28 cellular contexts compared by ENCODE assay signal in the genomic region with DNA sequence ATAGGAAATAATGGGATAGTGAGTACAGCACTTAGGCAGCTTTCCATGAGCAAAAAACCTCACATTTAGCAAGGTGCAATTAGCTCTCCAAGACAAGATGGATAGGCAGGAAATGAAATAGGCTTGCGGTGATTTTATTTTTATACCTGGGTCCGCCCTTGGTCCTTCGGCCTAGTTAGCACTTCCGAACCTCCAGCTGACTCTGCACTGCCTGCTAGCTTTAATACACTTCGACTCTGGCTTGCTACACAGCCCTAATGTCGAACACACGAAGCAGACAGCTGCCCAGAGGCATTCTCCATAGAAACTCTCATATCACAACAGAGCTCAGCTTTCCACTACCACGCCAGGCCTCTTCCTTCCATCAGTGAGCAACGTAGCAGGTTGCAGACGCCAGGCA.
"Had no signal": no experiment of that assay in that cellular context is flagged by ENCODE, and none has a peak within 500 bp of the region (broad histone marks: within the 10 kb centered on the region; RNA-seq: fewer than 3 reads in every experiment).

No MANE protein-coding gene starts in this region.

- H3K27ac ChIP-seq: neural progenitor cell, ovary, parathyroid adenoma, psoas muscle, right lobe of liver, sigmoid colon, stomach, thoracic aorta, thyroid gland, tibial nerve, upper lobe of left lung, vagina had no signal

- H3K9me3 Mint-ChIP-seq: nephron progenitor cell; neural progenitor cell; stimulated activated effector memory CD8-positive, alpha-beta T cell treated with anti-CD3 and anti-CD28 coated beads, Interleukin-12 subunit alpha, Interleukin-12 subunit beta, amount 100 ng/mL, for 72 hours; stimulated activated naive CD8-positive, alpha-beta T cell treated with anti-CD3 and anti-CD28 coated beads, Interleukin-15, Interleukin-2, amounts not matched to agents 100 ng/mL and 50 ng/mL, for 24 hours had no signal

- H3K79me2 ChIP-seq: parathyroid adenoma had no signal

- H2AFZ ChIP-seq: neural progenitor cell, parathyroid adenoma had no signal

- H3K27me3 ChIP-seq: neural progenitor cell, ovary, right lobe of liver, sigmoid colon, stomach, thyroid gland, tibial nerve, upper lobe of left lung, vagina had no signal

- H3K4me1 ChIP-seq: neural progenitor cell, parathyroid adenoma, psoas muscle, right lobe of liver, sigmoid colon, stomach, thyroid gland, tibial nerve, vagina had no signal

- H3K4me3 Mint-ChIP-seq: natural killer cell treated with Interleukin-12 subunit alpha and Interleukin-12 subunit beta and Interleukin-15 and Interleukin-18, amount 100 ng/mL, for 72 hours; nephron progenitor cell; neural progenitor cell; stimulated activated effector memory CD8-positive, alpha-beta T cell treated with anti-CD3 and anti-CD28 coated beads, Interleukin-12 subunit alpha, Interleukin-12 subunit beta, amount 100 ng/mL, for 72 hours; stimulated activated naive B cell treated with anti-CD40 and anti-IgM and Interleukin-4, amounts not matched to agents 10 μg/mL and 1 μg/mL and 100 μg/mL, for 72 hours; stimulated activated naive CD8-positive, alpha-beta T cell treated with anti-CD3 and anti-CD28 coated beads, Interleukin-15, Interleukin-2, amounts not matched to agents 100 ng/mL and 50 ng/mL, for 24 hours had no signal

- ATAC-seq: natural killer cell treated with Interleukin-12 subunit alpha and Interleukin-12 subunit beta and Interleukin-15 and Interleukin-18, amount 100 ng/mL, for 72 hours; psoas muscle; right cardiac atrium; right lobe of liver; stimulated activated effector memory CD8-positive, alpha-beta T cell treated with anti-CD3 and anti-CD28 coated beads, Interleukin-12 subunit alpha, Interleukin-12 subunit beta, amount 100 ng/mL, for 72 hours; stimulated activated naive B cell treated with anti-CD40 and anti-IgM and Interleukin-4, amounts not matched to agents 10 μg/mL and 1 μg/mL and 100 μg/mL, for 72 hours had no signal

- H3K4me2 ChIP-seq: neural progenitor cell had no signal

- H3K4me1 Mint-ChIP-seq: stimulated activated naive B cell treated with anti-CD40 and anti-IgM and Interleukin-4, amounts not matched to agents 10 μg/mL and 1 μg/mL and 100 μg/mL, for 72 hours had no signal

- H3K27ac Mint-ChIP-seq: natural killer cell treated with Interleukin-12 subunit alpha and Interleukin-12 subunit beta and Interleukin-15 and Interleukin-18, amount 100 ng/mL, for 72 hours; nephron progenitor cell; neural progenitor cell; progenitor cell of endocrine pancreas; stimulated activated effector memory CD8-positive, alpha-beta T cell treated with anti-CD3 and anti-CD28 coated beads, Interleukin-12 subunit alpha, Interleukin-12 subunit beta, amount 100 ng/mL, for 72 hours; stimulated activated naive B cell treated with anti-CD40 and anti-IgM and Interleukin-4, amounts not matched to agents 10 μg/mL and 1 μg/mL and 100 μg/mL, for 72 hours; stimulated activated naive CD8-positive, alpha-beta T cell treated with anti-CD3 and anti-CD28 coated beads, Interleukin-15, Interleukin-2, amounts not matched to agents 100 ng/mL and 50 ng/mL, for 24 hours had no signal

- H3K36me3 ChIP-seq: neural progenitor cell, ovary, right lobe of liver, sigmoid colon, stomach, thoracic aorta, thyroid gland, tibial nerve, upper lobe of left lung, vagina had no signal

- H3K27me3 Mint-ChIP-seq: stimulated activated naive CD8-positive, alpha-beta T cell treated with anti-CD3 and anti-CD28 coated beads, Interleukin-15, Interleukin-2, amounts not matched to agents 100 ng/mL and 50 ng/mL, for 24 hours had no signal

- H3K4me3 ChIP-seq: neural progenitor cell, ovary, psoas muscle, right lobe of liver, sigmoid colon, stomach, thoracic aorta, thyroid gland, tibial nerve, upper lobe of left lung, vagina had no signal

- H3K36me3 Mint-ChIP-seq: natural killer cell treated with Interleukin-12 subunit alpha and Interleukin-12 subunit beta and Interleukin-15 and Interleukin-18, amount 100 ng/mL, for 72 hours; neural progenitor cell; stimulated activated effector memory CD8-positive, alpha-beta T cell treated with anti-CD3 and anti-CD28 coated beads, Interleukin-12 subunit alpha, Interleukin-12 subunit beta, amount 100 ng/mL, for 72 hours; stimulated activated naive B cell treated with anti-CD40 and anti-IgM and Interleukin-4, amounts not matched to agents 10 μg/mL and 1 μg/mL and 100 μg/mL, for 72 hours had no signal

- H3K9me3 ChIP-seq: ovary, psoas muscle, right lobe of liver, sigmoid colon, stomach, thoracic aorta, thyroid gland, tibial nerve, upper lobe of left lung, vagina had no signal

- H3K9ac ChIP-seq: neural progenitor cell, parathyroid adenoma had no signal

- DNase-seq: nephron progenitor cell; occipital lobe; ovary; posterior cingulate gyrus; psoas muscle; right cardiac atrium; right lobe of liver; sigmoid colon; small intestine; stimulated activated CD4-positive, alpha-beta T cell treated with anti-CD3 and anti-CD28 coated beads, Interleukin-15, amount 100 ng/mL, for 24 hours; stimulated activated CD4-positive, alpha-beta T cell treated with anti-CD3 and anti-CD28 coated beads, Interleukin-2, amount 100 ng/mL, for 24 hours; stimulated activated CD4-positive, alpha-beta T cell treated with anti-CD3 and anti-CD28 coated beads, Interleukin-2, amount 100 ng/mL, for 48 hours; stimulated activated CD4-positive, alpha-beta T cell treated with anti-CD3 and anti-CD28 coated beads, Interleukin-4, amount 100 ng/mL, for 24 hours; stimulated activated naive B cell treated with anti-CD40 and anti-IgM and Interleukin-4, amounts not matched to agents 10 μg/mL and 1 μg/mL and 100 μg/mL, for 72 hours; stimulated activated naive CD4-positive, alpha-beta T cell treated with Interleukin-2 at 50 U/mL for 16 hours; stomach; thyroid gland; trophoblast cell; upper lobe of left lung had no signal
